Comparison of ENCODE assay signal across 10 cellular contexts in the genomic region with DNA sequence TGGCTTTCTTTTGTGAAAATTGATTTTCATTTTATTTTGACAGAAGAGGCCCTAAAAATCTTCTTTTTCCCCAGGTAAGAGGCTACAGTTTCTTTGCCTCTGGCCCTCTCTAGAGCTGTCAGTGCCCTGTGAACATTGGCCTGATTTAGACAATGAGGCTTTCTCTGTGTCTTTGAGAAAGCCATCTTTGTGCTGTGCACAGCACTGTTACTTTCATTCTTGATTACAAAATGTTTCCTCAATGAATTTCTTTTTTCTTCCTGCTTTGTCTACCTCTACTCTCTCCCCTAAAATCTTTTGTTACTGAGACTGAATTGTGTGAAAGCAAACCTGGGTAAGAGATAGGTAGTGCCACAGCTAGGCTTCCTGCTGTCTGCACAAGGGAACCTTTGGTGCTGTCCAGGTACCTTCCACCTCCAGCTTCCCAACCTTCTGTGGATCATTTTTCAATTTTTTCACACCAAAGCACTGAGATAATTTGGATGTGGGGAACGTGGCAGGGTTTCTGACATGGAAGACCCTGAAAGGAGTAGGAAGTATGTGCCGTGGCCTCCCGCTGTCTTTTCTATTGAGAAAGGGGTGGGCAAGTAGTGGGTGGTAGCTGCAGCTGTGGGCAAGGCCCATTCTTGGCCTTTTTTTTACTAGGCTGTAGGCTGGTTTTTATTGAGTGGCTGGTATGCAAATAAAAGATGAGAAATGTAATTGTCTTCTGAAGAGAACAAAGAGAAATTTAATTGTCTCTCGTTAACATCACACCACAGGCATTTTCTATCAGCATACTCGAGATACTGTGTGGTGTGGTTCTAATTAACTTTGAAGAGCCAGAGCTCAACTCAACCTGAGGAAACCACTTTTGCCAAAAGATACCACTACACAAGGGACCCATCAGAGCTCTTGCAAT. TPM values are rescaled to one million over a fixed set of nuclear protein-coding genes. Genes with fewer than 3 reads are reported as not detected.
DNase-seq lines count a peak whose midpoint lies in the region; ATAC-seq, FAIRE-seq and TF ChIP-seq lines count a peak whose summit lies in the region.
"Had no signal": no experiment of that assay in that cellular context is flagged by ENCODE, and none has a peak within 500 bp of the region (broad histone marks: within the 10 kb centered on the region; RNA-seq: fewer than 3 reads in every experiment).

No MANE protein-coding gene starts in this region.

- ATAC-seq in K562: peak; percentile 8; the same call in 1 of the 3 replicates

- DNase-seq in CD14-positive monocyte (ENCODE audit: low spot score): no peak
- no peak for DNase-seq in K562 (ENCODE audit: extremely low read depth in 1 of 4, low spot score in 3 of 4)
- DNase-seq in NCI-H1694 treated with DMSO at 0.1 percent for 48 hours (lab: John Stamatoyannopoulos, UW): no peak
- DNase-seq in NCI-H446 treated with DMSO at 0.1 percent for 48 hours (lab: John Stamatoyannopoulos, UW): no peak
- no peak for DNase-seq in NAMALWA (ENCODE audit: low spot score)
- no peak for DNase-seq in nephron progenitor cell

- H3K4me1 Mint-ChIP-seq in CD14-positive monocyte (peaks cover 72% of the 10 kb centered on the region), IgD-negative memory B cell (peaks cover 63 to 80% (median 66%) of the 10 kb centered on the region in 3 donors), nephron (peaks cover 57% of the 10 kb centered on the region), nephron progenitor cell (peaks cover 16% of the 10 kb centered on the region)

- H3K27me3 ChIP-seq in K562 (ENCODE audit: control insufficient read depth in 2 of 2, insufficient read depth in 2 of 2, low read length in 2 of 2): no peaks in the 10 kb centered on the region

- H3K4me1 ChIP-seq in K562 (replicated peaks in 1 of 2; ENCODE audit: control insufficient read depth in 2 of 2, insufficient read depth in 2 of 2, low read length in 2 of 2): peaks cover 31 to 61% of the 10 kb centered on the region in 2 experiments

- no peak for TF ChIP-seq CTCF in CD14-positive monocyte (IDR thresholded peaks at IDR 0.05)
- TF ChIP-seq CTCF in K562 (IDR thresholded peaks at IDR 0.05 in 2 of 3, conservative IDR thresholded peaks at IDR 0.05 in 1 of 3; ENCODE audit: insufficient read depth in 2 of 3, low read depth in 1 of 3, low read length in 3 of 3): no peak
- TF ChIP-seq CTCF in nephron (IDR thresholded peaks at IDR 0.05; ENCODE audit: unreplicated experiment in 3 of 3): no peak
- TF ChIP-seq CTCF in nephron progenitor cell (IDR thresholded peaks at IDR 0.05): no peak

- H3K36me3 Mint-ChIP-seq in CD14-positive monocyte (peaks cover 37 to 40% of the 10 kb centered on the region in 2 donors), IgD-negative memory B cell (peaks cover 2% of the 10 kb centered on the region), nephron (ENCODE audit: low read depth) (peaks cover 7% of the 10 kb centered on the region), nephron progenitor cell (ENCODE audit: low read depth) (peaks cover 16% of the 10 kb centered on the region)

- TF ChIP-seq EP300 in K562 (IDR thresholded peaks at IDR 0.05; ENCODE audit: low read length): no peak

- no peak for FAIRE-seq in K562 (lab: Jason Lieb, UNC)
- FAIRE-seq: HTR-8/SVneo had no signal

- peak overlapping the region; percentile 67; the same call in 1 of the 3 replicates for H3K27ac ChIP-seq in K562 (ENCODE audit: extremely low read depth, low read depth, low read length)
- H3K27ac ChIP-seq: parathyroid adenoma had no signal

- WGBS in K562 (ENCODE audit: insufficient coverage, low coverage, missing lambda C conversion rate): 42% methylated on average over 5 of the region's 5 CpGs

- CTCF ChIA-PET in K562 (lab: Yijun Ruan, JAX; ENCODE audit: low intra/inter-chr PET ratio): no interaction called here

- peaks cover under 1% of the 10 kb centered on the region; the same call in 1 of the 3 replicates for H3K36me3 ChIP-seq in K562 (ENCODE audit: control insufficient read depth, insufficient read depth, low read length)

- no TSS peak for BruUV-seq in K562 (replicated peaks; lab: Mats Ljungman, UMichigan)

- peaks cover 89% of the 10 kb centered on the region for H3K79me2 ChIP-seq in K562 (ENCODE audit: control insufficient read depth, insufficient read depth, low read length)

- H3K9me1 ChIP-seq in K562 (ENCODE audit: control insufficient read depth, insufficient read depth, low read length): no peaks in the 10 kb centered on the region

- POLR2A ChIA-PET in K562 (lab: Yijun Ruan, JAX): interaction anchor here (0.8 to 1.4 kb wide), 4 partner anchors 8 to 20 kb away, joined by 3 to 7 read pairs (median 4); no protein-coding TSS in a partner anchor

- no peak overlapping the region for H2AFZ ChIP-seq in K562 (ENCODE audit: low read depth, low read length)
- H2AFZ ChIP-seq: parathyroid adenoma had no signal

- no peak overlapping the region for H3K4me3 Mint-ChIP-seq in CD14-positive monocyte
- H3K4me3 Mint-ChIP-seq in IgD-negative memory B cell: peak overlapping the region; percentile 10 to 80 (median 68)
- H3K4me3 Mint-ChIP-seq in nephron: no peak overlapping the region
- no peak overlapping the region for H3K4me3 Mint-ChIP-seq in nephron progenitor cell

- H3K4me2 ChIP-seq in K562 (ENCODE audit: insufficient read depth, low read length): peak overlapping the region; percentile 6

- H3K9ac ChIP-seq in K562 (ENCODE audit: insufficient read depth in 1 of 2, low read depth in 2 of 2, low read length in 2 of 2): no peak overlapping the region; a peak in 2 of 4 replicates
- H3K9ac ChIP-seq: parathyroid adenoma had no signal

- TF ChIP-seq RAD21 in K562 (CRISPR knock-in tag; conservative IDR thresholded peaks at IDR 0.05 in 1 of 2, IDR thresholded peaks at IDR 0.05 in 1 of 2): no peak

- no peak for TF ChIP-seq POLR2A in K562 (conservative IDR thresholded peaks at IDR 0.05)

- intact Hi-C loops in CD14-positive monocyte (cut with micrococcal nuclease): loop anchor here in 1 of 2 donors (5.0 kb wide), 1 partner anchor 37 kb away; no protein-coding TSS in a partner anchor
- intact Hi-C loops in K562 (cut with micrococcal nuclease): no loop called here

- in situ Hi-C loops in K562 (cut with MboI): no loop called here

- H3K9me3 ChIP-seq in K562 (replicated peaks; ENCODE audit: control insufficient read depth, insufficient read depth, low read depth, low read length): no peaks in the 10 kb centered on the region

- H3K27me3 Mint-ChIP-seq in CD14-positive monocyte (ENCODE audit: low read depth in 3 of 3): peaks cover 0 to 5% (median 0%) of the 10 kb centered on the region in 3 donors
- no peaks in the 10 kb centered on the region for H3K27me3 Mint-ChIP-seq in IgD-negative memory B cell
- H3K27me3 Mint-ChIP-seq in nephron (ENCODE audit: low read depth): no peaks in the 10 kb centered on the region
- no peaks in the 10 kb centered on the region for H3K27me3 Mint-ChIP-seq in nephron progenitor cell (ENCODE audit: low read depth, poor library complexity)

- no peaks in the 10 kb centered on the region for H4K20me1 ChIP-seq in K562 (replicated peaks; ENCODE audit: control insufficient read depth, insufficient read depth, low read length)

- H3K4me3 ChIP-seq in K562: no peak overlapping the region

- H3K27ac Mint-ChIP-seq in CD14-positive monocyte (peak overlapping the region; percentile 85 to 97 (median 88)), IgD-negative memory B cell (peak overlapping the region; percentile 76 to 80 (median 76)), nephron (peak overlapping the region; percentile 65 to 79 (median 74)), nephron progenitor cell (no peak overlapping the region)

- H3K9me3 Mint-ChIP-seq in CD14-positive monocyte: no peaks in the 10 kb centered on the region
- no peaks in the 10 kb centered on the region for H3K9me3 Mint-ChIP-seq in IgD-negative memory B cell
- no peaks in the 10 kb centered on the region for H3K9me3 Mint-ChIP-seq in nephron
- H3K9me3 Mint-ChIP-seq in nephron progenitor cell: no peaks in the 10 kb centered on the region

RNA-seq across cellular contexts. Expression of a gene that starts 21.0 kb away (rescaled TPM):
- 10 to 100 TPM; 58.9 to 77.3 TPM for polyA plus RNA-seq in CD14-positive monocyte
- 57.6 TPM for polyA plus RNA-seq in IgD-negative memory B cell
- 10.7 and 17.8 TPM in 2 replicates for total RNA-seq in K562 (2011; cell fraction: chromatin; rRNA removed; ENCODE audit: low replicate concordance)
- total RNA-seq in K562 (2011; cell fraction: nucleolus; rRNA removed): 5.3 and 7.3 TPM in 2 replicates
- total RNA-seq in K562 (2011; cell fraction: nucleoplasm; rRNA removed): 10.6 and 18.9 TPM in 2 replicates
- total RNA-seq in K562 (2014; rRNA removed): 23.6 and 24.6 TPM in 2 replicates
- 28.9 and 33.9 TPM in 2 replicates for total RNA-seq in K562 (2014; rRNA removed; fragmentation: Illumina TruSeq; extraction: Trizol)
- total RNA-seq in K562 (2015; rRNA removed; fragmentation: Illumina TruSeq; extraction: Trizol): 30.8 and 32.1 TPM in 2 replicates
- 24.2 and 27.3 TPM in 2 replicates for total RNA-seq in K562 (2021)
- polyA plus RNA-seq in K562 (2011; rRNA removed): 13.2 and 21.5 TPM in 2 replicates
- 4.1 and 7.1 TPM in 2 replicates for polyA plus RNA-seq in K562 (2011; cell fraction: cytosol; rRNA removed)
- polyA plus RNA-seq in K562 (2011; cell fraction: nucleus; rRNA removed): 12.5 and 14.7 TPM in 2 replicates
- 12.2 and 30.2 TPM in 2 replicates for polyA plus RNA-seq in K562 (2012)
- polyA plus RNA-seq in K562 (2014; fragmentation: Illumina TruSeq; extraction: Trizol): 20.5 and 30.0 TPM in 2 replicates
- 10 to 100 TPM in 1 of 2 experiments, 1 to 10 TPM in 1; 7.8 to 12.1 TPM for polyA plus RNA-seq in K562 (2014; fragmentation: Nextera tagmentation; extraction: Ambion mirVana)
- polyA plus RNA-seq in K562 (2014; rRNA removed): 17.4 and 17.6 TPM in 2 replicates
- polyA minus RNA-seq in K562 (2011; rRNA and poly(A)+ RNA removed): 48.4 and 52.6 TPM in 2 replicates
- polyA minus RNA-seq in K562 (2011; cell fraction: cytosol; rRNA and poly(A)+ RNA removed): 36.9 and 49.1 TPM in 2 replicates
- polyA minus RNA-seq in K562 (2011; cell fraction: nucleus; rRNA and poly(A)+ RNA removed): 6.1 and 10.1 TPM in 2 replicates

RNA-seq across cellular contexts. Expression of a gene that starts 53.1 kb away (rescaled TPM):
- polyA plus RNA-seq in CD14-positive monocyte: 100 to 1,000 TPM; 178 to 196 TPM
- 147 TPM for polyA plus RNA-seq in IgD-negative memory B cell
- 10.6 and 25.3 TPM in 2 replicates for total RNA-seq in K562 (2011; cell fraction: chromatin; rRNA removed; ENCODE audit: low replicate concordance)
- 10.3 and 10.4 TPM in 2 replicates for total RNA-seq in K562 (2011; cell fraction: nucleolus; rRNA removed)
- total RNA-seq in K562 (2011; cell fraction: nucleoplasm; rRNA removed): 17.9 and 22.3 TPM in 2 replicates
- total RNA-seq in K562 (2014; rRNA removed): 75.1 and 85.7 TPM in 2 replicates
- total RNA-seq in K562 (2014; rRNA removed; fragmentation: Illumina TruSeq; extraction: Trizol): 128 and 148 TPM in 2 replicates
- total RNA-seq in K562 (2015; rRNA removed; fragmentation: Illumina TruSeq; extraction: Trizol): 92.6 and 105 TPM in 2 replicates
- total RNA-seq in K562 (2021): 94.4 and 115 TPM in 2 replicates
- 117 and 155 TPM in 2 replicates for polyA plus RNA-seq in K562 (2011; rRNA removed)
- polyA plus RNA-seq in K562 (2011; cell fraction: cytosol; rRNA removed): 29.8 and 61.5 TPM in 2 replicates
- 20.0 and 40.3 TPM in 2 replicates for polyA plus RNA-seq in K562 (2011; cell fraction: nucleus; rRNA removed)
- 157 and 166 TPM in 2 replicates for polyA plus RNA-seq in K562 (2012)
- polyA plus RNA-seq in K562 (2014; fragmentation: Illumina TruSeq; extraction: Trizol): 72.2 and 79.3 TPM in 2 replicates
- 100 to 1,000 TPM; 328 to 382 TPM for polyA plus RNA-seq in K562 (2014; fragmentation: Nextera tagmentation; extraction: Ambion mirVana)
- polyA plus RNA-seq in K562 (2014; rRNA removed): 115 and 116 TPM in 2 replicates
- 27.4 and 34.5 TPM in 2 replicates for polyA minus RNA-seq in K562 (2011; rRNA and poly(A)+ RNA removed)
- polyA minus RNA-seq in K562 (2011; cell fraction: cytosol; rRNA and poly(A)+ RNA removed): 15.9 and 18.7 TPM in 2 replicates
- 8.5 and 15.7 TPM in 2 replicates for polyA minus RNA-seq in K562 (2011; cell fraction: nucleus; rRNA and poly(A)+ RNA removed)

Comparison
In these comparisons a context has a peak if more than half of its experiments do, and no peak if none do; other contexts are left out.
1. H3K4me3 Mint-ChIP-seq: peak in IgD-negative memory B cell (4 of 4); none in CD14-positive monocyte (0 of 2), nephron (0 of 3) and nephron progenitor cell (single experiment).